ENCODE assay signal across 23 cellular contexts in genomic region chr9:89535461-89535860, GRCh38. TPM values are rescaled to one million over a fixed set of nuclear protein-coding genes. Genes with fewer than 3 reads are reported as not detected.
DNase-seq lines count a peak whose midpoint lies in the region; ATAC-seq lines count a peak whose summit lies in the region.
"Had no signal": no experiment of that assay in that cellular context is flagged by ENCODE, and none has a peak within 500 bp of the region (broad histone marks: within the 10 kb centered on the region; RNA-seq: fewer than 3 reads in every experiment).

No MANE protein-coding gene starts in this region.

- no peaks in the 10 kb centered on the region for H3K36me3 Mint-ChIP-seq in CD4-positive, CD25-positive, alpha-beta regulatory T cell
- H3K36me3 Mint-ChIP-seq in activated T-helper 1 cell treated with anti-CD3 and anti-CD28 coated beads, Interleukin-12 subunit alpha, Interleukin-12 subunit beta, Interleukin-2, Interleukin-4 antibody, amounts not matched to agents 30 ng/mL and 10 ng/mL and 1 ng/mL, durations not matched to agents 14 hours and 24 hours and 36 hours (ENCODE audit: low read depth): no peaks in the 10 kb centered on the region
- H3K36me3 Mint-ChIP-seq: brain had no signal

- no peak for DNase-seq in CD4-positive, CD25-positive, alpha-beta regulatory T cell
- no peak for DNase-seq in activated T-helper 1 cell treated with anti-CD3 and anti-CD28 coated beads, Interleukin-12 subunit alpha, Interleukin-12 subunit beta, Interleukin-2, Interleukin-4 antibody, amounts not matched to agents 30 ng/mL and 10 ng/mL and 1 ng/mL, durations not matched to agents 14 hours and 24 hours and 36 hours (ENCODE audit: low spot score)
- DNase-seq in mesenteric fat pad (ENCODE audit: low spot score) (peak; percentile 73), COLO668 (lab: John Stamatoyannopoulos, UW; ENCODE audit: unreplicated experiment) (no peak), Karpas-422 (no peak), SW480 (ENCODE audit: low spot score) (no peak)
- DNase-seq: activated CD4-positive, alpha-beta T cell treated with anti-CD3 and anti-CD28 coated beads, Interleukin-2, amount 50 U/mL, for 48 hours; BE2C; dermis blood vessel endothelial cell; DMS53; gastrocnemius medialis; mesendoderm; NCI-H1417 treated with DMSO at 0.1 percent for 48 hours; NCI-H748 treated with DMSO at 0.1 percent for 48 hours; PC-3; psoas muscle; stimulated activated CD4-positive, alpha-beta T cell treated with anti-CD3 and anti-CD28 coated beads, Interleukin-4, amount 100 ng/mL, for 4 hours had no signal

- H3K4me3 Mint-ChIP-seq in CD4-positive, CD25-positive, alpha-beta regulatory T cell: peak overlapping the region in 3 of 4 donors; percentile 72 to 77 (median 73)
- peak overlapping the region; percentile 30 for H3K4me3 Mint-ChIP-seq in activated T-helper 1 cell treated with anti-CD3 and anti-CD28 coated beads, Interleukin-12 subunit alpha, Interleukin-12 subunit beta, Interleukin-2, Interleukin-4 antibody, amounts not matched to agents 30 ng/mL and 10 ng/mL and 1 ng/mL, durations not matched to agents 14 hours and 24 hours and 36 hours
- H3K4me3 Mint-ChIP-seq: brain, neural crest cell had no signal

- H3K9ac ChIP-seq in BLaER1 (no peak overlapping the region), Karpas-422 (ENCODE audit: low read length) (no peak overlapping the region)

- H3K36me3 ChIP-seq in BLaER1 (no peaks in the 10 kb centered on the region), Karpas-422 (ENCODE audit: insufficient read depth, low read length) (no peaks in the 10 kb centered on the region)
- no peaks in the 10 kb centered on the region for H3K36me3 ChIP-seq in CD4-positive, CD25-positive, alpha-beta regulatory T cell (ENCODE audit: control insufficient read depth, insufficient read depth, low read length)
- H3K36me3 ChIP-seq: BE2C, gastrocnemius medialis, thoracic aorta had no signal

- no peaks in the 10 kb centered on the region for H3K27me3 ChIP-seq in BLaER1
- no peaks in the 10 kb centered on the region for H3K27me3 ChIP-seq in CD4-positive, CD25-positive, alpha-beta regulatory T cell (ENCODE audit: control insufficient read depth, insufficient read depth, low read length)
- no peaks in the 10 kb centered on the region for H3K27me3 ChIP-seq in Karpas-422 (ENCODE audit: low read length)
- H3K27me3 ChIP-seq: BE2C, gastrocnemius medialis had no signal

- H3K4me1 ChIP-seq in BLaER1 (peaks cover 18% of the 10 kb centered on the region), Karpas-422 (ENCODE audit: low read length) (no peaks in the 10 kb centered on the region)
- peaks cover 71% of the 10 kb centered on the region for H3K4me1 ChIP-seq in CD4-positive, CD25-positive, alpha-beta regulatory T cell (ENCODE audit: control insufficient read depth, insufficient read depth, low read length, poor library complexity, severe bottlenecking)
- H3K4me1 ChIP-seq: gastrocnemius medialis, psoas muscle had no signal

- ATAC-seq in CD4-positive, CD25-positive, alpha-beta regulatory T cell (ENCODE audit: low read depth in 2 of 2): no peak
- no peak for ATAC-seq in GM18519 (IDR thresholded peaks at IDR 0.05; ENCODE audit: low FRiP score, unreplicated experiment)
- ATAC-seq: gastrocnemius medialis, PC-3, psoas muscle had no signal

- peak overlapping the region; percentile 83 to 98 (median 86) for H3K27ac Mint-ChIP-seq in CD4-positive, CD25-positive, alpha-beta regulatory T cell
- H3K27ac Mint-ChIP-seq in activated T-helper 1 cell treated with anti-CD3 and anti-CD28 coated beads, Interleukin-12 subunit alpha, Interleukin-12 subunit beta, Interleukin-2, Interleukin-4 antibody, amounts not matched to agents 30 ng/mL and 10 ng/mL and 1 ng/mL, durations not matched to agents 14 hours and 24 hours and 36 hours: peak overlapping the region; percentile 90

- no peaks in the 10 kb centered on the region for H3K79me2 ChIP-seq in Karpas-422 (ENCODE audit: low read length)

- H3K9me3 ChIP-seq in BLaER1 (peaks cover 12% of the 10 kb centered on the region), Karpas-422 (ENCODE audit: low read length) (no peaks in the 10 kb centered on the region)
- H3K9me3 ChIP-seq in CD4-positive, CD25-positive, alpha-beta regulatory T cell (ENCODE audit: control insufficient read depth in 2 of 2, low read length in 2 of 2): no peaks in the 10 kb centered on the region
- H3K9me3 ChIP-seq: BE2C, gastrocnemius medialis, psoas muscle, thoracic aorta had no signal

- H3K4me2 ChIP-seq in BLaER1 (peak overlapping the region; percentile 59; the same call in 1 of the 2 replicates), Karpas-422 (ENCODE audit: low read depth, low read length, poor library complexity, severe bottlenecking) (no peak overlapping the region)

- H2AFZ ChIP-seq in Karpas-422 (ENCODE audit: low read length): no peak overlapping the region

- H3K27ac ChIP-seq in BLaER1: no peak overlapping the region
- H3K27ac ChIP-seq in CD4-positive, CD25-positive, alpha-beta regulatory T cell (ENCODE audit: insufficient read depth, low read length, poor library complexity, severe bottlenecking): peak overlapping the region; percentile 75
- no peak overlapping the region for H3K27ac ChIP-seq in Karpas-422 (ENCODE audit: low read length)
- H3K27ac ChIP-seq: gastrocnemius medialis, psoas muscle, thoracic aorta had no signal

- no peaks in the 10 kb centered on the region for H4K20me1 ChIP-seq in BLaER1
- H4K20me1 ChIP-seq in Karpas-422 (ENCODE audit: insufficient read depth, low read depth, low read length): no peaks in the 10 kb centered on the region

- intact Hi-C loops in activated T-helper 1 cell treated with anti-CD3 and anti-CD28 coated beads, Interleukin-12 subunit alpha, Interleukin-12 subunit beta, Interleukin-2, Interleukin-4 antibody, amounts not matched to agents 30 ng/mL and 10 ng/mL and 1 ng/mL, durations not matched to agents 14 hours and 24 hours and 36 hours (cut with micrococcal nuclease): loop anchor here (5.0 kb wide), 1 partner anchor 193 kb away; no protein-coding TSS in a partner anchor

- no peaks in the 10 kb centered on the region for H3K9me2 ChIP-seq in Karpas-422 (replicated peaks; ENCODE audit: insufficient read depth, low read length)

- peaks cover 31 to 96% (median 54%) of the 10 kb centered on the region in 4 donors for H3K4me1 Mint-ChIP-seq in CD4-positive, CD25-positive, alpha-beta regulatory T cell
- H3K4me1 Mint-ChIP-seq in activated T-helper 1 cell treated with anti-CD3 and anti-CD28 coated beads, Interleukin-12 subunit alpha, Interleukin-12 subunit beta, Interleukin-2, Interleukin-4 antibody, amounts not matched to agents 30 ng/mL and 10 ng/mL and 1 ng/mL, durations not matched to agents 14 hours and 24 hours and 36 hours (ENCODE audit: low read depth): peaks cover 89% of the 10 kb centered on the region
- H3K4me1 Mint-ChIP-seq: neural crest cell had no signal

- no peaks in the 10 kb centered on the region for H3K9me3 Mint-ChIP-seq in CD4-positive, CD25-positive, alpha-beta regulatory T cell
- no peaks in the 10 kb centered on the region for H3K9me3 Mint-ChIP-seq in activated T-helper 1 cell treated with anti-CD3 and anti-CD28 coated beads, Interleukin-12 subunit alpha, Interleukin-12 subunit beta, Interleukin-2, Interleukin-4 antibody, amounts not matched to agents 30 ng/mL and 10 ng/mL and 1 ng/mL, durations not matched to agents 14 hours and 24 hours and 36 hours
- H3K9me3 Mint-ChIP-seq: neural crest cell had no signal

- H3K27me3 Mint-ChIP-seq in CD4-positive, CD25-positive, alpha-beta regulatory T cell: peaks cover 5% of the 10 kb centered on the region
- no peaks in the 10 kb centered on the region for H3K27me3 Mint-ChIP-seq in activated T-helper 1 cell treated with anti-CD3 and anti-CD28 coated beads, Interleukin-12 subunit alpha, Interleukin-12 subunit beta, Interleukin-2, Interleukin-4 antibody, amounts not matched to agents 30 ng/mL and 10 ng/mL and 1 ng/mL, durations not matched to agents 14 hours and 24 hours and 36 hours (ENCODE audit: insufficient read depth)

- H3K4me3 ChIP-seq in BLaER1: no peak overlapping the region
- H3K4me3 ChIP-seq in CD4-positive, CD25-positive, alpha-beta regulatory T cell (ENCODE audit: low read depth, low read length): peak overlapping the region; percentile 77
- H3K4me3 ChIP-seq in Karpas-422 (ENCODE audit: low read length): no peak overlapping the region
- H3K4me3 ChIP-seq: gastrocnemius medialis, psoas muscle, skin epidermis, thoracic aorta had no signal

RNA-seq across cellular contexts. Expression of gene SEMA4D, which starts 37.5 kb away (rescaled TPM):
- 480 TPM for total RNA-seq in CD4-positive, CD25-positive, alpha-beta regulatory T cell
- polyA plus RNA-seq in CD4-positive, CD25-positive, alpha-beta regulatory T cell: 100 to 1,000 TPM in 1 of 4 donors, 10 to 100 TPM in 3; 67.5 to 108 (median 90.2) TPM
- total RNA-seq in activated T-helper 1 cell treated with anti-CD3 and anti-CD28 coated beads, Interleukin-12 subunit alpha, Interleukin-12 subunit beta, Interleukin-2, Interleukin-4 antibody, amounts not matched to agents 30 ng/mL and 10 ng/mL and 1 ng/mL, durations not matched to agents 14 hours and 24 hours and 36 hours: 388 and 411 TPM in 2 replicates
- 16.9 TPM for total RNA-seq in mesenteric fat pad
- total RNA-seq in Karpas-422 (2014; rRNA removed; shearing (Covaris generic); ENCODE audit: low replicate concordance): 2.3 and 5.3 TPM in 2 replicates

Comparison
In these comparisons a context has a peak if more than half of its experiments do, and no peak if none do; other contexts are left out.
1. RNA of gene SEMA4D, which starts 37.5 kb away (total RNA-seq): 480 TPM in CD4-positive, CD25-positive, alpha-beta regulatory T cell (single experiment) and 388 to 411 TPM in activated T-helper 1 cell treated with anti-CD3 and anti-CD28 coated beads, Interleukin-12 subunit alpha, Interleukin-12 subunit beta, Interleukin-2, Interleukin-4 antibody, amounts not matched to agents 30 ng/mL and 10 ng/mL and 1 ng/mL, durations not matched to agents 14 hours and 24 hours and 36 hours; 16.9 TPM in mesenteric fat pad (single experiment) and 2.3 to 5.3 TPM in Karpas-422; every median in the first group is over 10 times any median in the second.